ENCODE assay signal across 23 cellular contexts in the genomic region with DNA sequence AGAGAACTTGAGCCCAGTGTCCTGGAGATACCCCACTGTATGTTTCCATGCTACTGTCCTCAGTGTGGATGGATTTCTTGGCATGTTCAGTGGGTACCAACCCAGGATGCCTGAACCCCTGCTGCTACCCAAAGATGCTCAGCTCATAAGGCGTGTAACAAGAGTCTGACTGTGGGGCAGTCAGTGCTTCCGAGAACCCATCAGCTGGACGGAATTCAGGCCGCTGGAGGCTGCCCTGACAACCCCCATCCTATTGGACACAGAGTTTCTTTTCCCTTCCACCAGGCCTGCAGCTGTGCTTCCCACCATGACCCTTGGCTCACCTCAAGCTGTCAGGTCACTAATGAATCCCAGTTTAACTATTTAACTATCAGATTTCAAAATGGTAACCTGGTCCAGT.
"Had no signal": no experiment of that assay in that cellular context is flagged by ENCODE, and none has a peak within 500 bp of the region (broad histone marks: within the 10 kb centered on the region; RNA-seq: fewer than 3 reads in every experiment).

No MANE protein-coding gene starts in this region.

- H3K36me3 ChIP-seq: adrenal gland, brain microvascular endothelial cell, esophagus muscularis mucosa, gastroesophageal sphincter, neural progenitor cell, tibial nerve had no signal

- H3K4me3 ChIP-seq: adrenal gland, esophagus muscularis mucosa, gastroesophageal sphincter, hepatocyte, neural progenitor cell, tibial nerve had no signal

- H3K27me3 ChIP-seq: adrenal gland, brain microvascular endothelial cell, esophagus muscularis mucosa, gastroesophageal sphincter, hepatocyte, neural progenitor cell, tibial nerve had no signal

- DNase-seq: activated CD4-positive, alpha-beta T cell treated with anti-CD3 and anti-CD28 coated beads for 4 hours; activated CD4-positive, alpha-beta T cell treated with anti-CD3 and anti-CD28 coated beads, Interleukin-2, amount 50 U/mL, for 4 hours; activated CD8-positive, alpha-beta memory T cell treated with anti-CD3 and anti-CD28 coated beads for 24 hours; activated effector memory CD4-positive, alpha-beta T cell treated with anti-CD3 and anti-CD28 coated beads, Interleukin-2, amount 50 U/mL, for 16 hours; activated naive CD4-positive, alpha-beta T cell treated with anti-CD3 and anti-CD28 coated beads for 36 hours; activated naive CD8-positive, alpha-beta T cell treated with anti-CD3 and anti-CD28 coated beads for 36 hours; adrenal gland; aorta; brain microvascular endothelial cell; caudate nucleus; left cardiac atrium; mammary epithelial cell; naive thymus-derived CD4-positive, alpha-beta T cell; occipital lobe; stimulated activated CD4-positive, alpha-beta T cell treated with anti-CD3 and anti-CD28 coated beads, Interleukin-2, amount 100 ng/mL, for 48 hours; stimulated activated naive CD4-positive, alpha-beta T cell treated with Interleukin-2 at 50 U/mL for 16 hours; T-helper 9 cell had no signal

- H3K4me1 ChIP-seq: adrenal gland, esophagus muscularis mucosa, gastroesophageal sphincter, tibial nerve had no signal

- H3K27ac ChIP-seq: adrenal gland, brain microvascular endothelial cell, esophagus muscularis mucosa, gastroesophageal sphincter, hepatocyte, neural progenitor cell, tibial nerve, VCaP had no signal

- H3K9me3 ChIP-seq: adrenal gland, esophagus muscularis mucosa, gastroesophageal sphincter, tibial nerve had no signal
